ENCODE assay signal across 22 cellular contexts in the genomic region with DNA sequence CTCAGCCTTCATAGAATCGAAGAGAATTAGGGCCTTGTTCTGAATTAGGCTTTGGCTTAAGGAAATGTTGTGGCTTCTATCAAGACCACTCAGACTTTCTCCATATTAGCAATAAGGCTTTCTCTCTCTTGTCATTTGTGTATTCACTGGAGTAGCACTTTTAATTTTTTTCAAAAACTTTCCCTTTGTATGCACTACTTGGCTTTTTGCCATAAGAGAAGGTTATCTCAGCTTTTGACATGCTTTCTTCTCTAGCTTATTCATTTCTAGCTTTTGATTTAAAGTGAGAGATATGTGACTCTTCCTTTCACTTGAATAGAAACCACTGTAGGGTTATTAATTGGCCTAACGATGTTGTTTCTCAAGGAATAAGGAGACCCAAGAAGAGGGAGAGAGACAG.
DNase-seq lines count a peak whose midpoint lies in the region; ATAC-seq and TF ChIP-seq lines count a peak whose summit lies in the region.
"Had no signal": no experiment of that assay in that cellular context is flagged by ENCODE, and none has a peak within 500 bp of the region (broad histone marks: within the 10 kb centered on the region; RNA-seq: fewer than 3 reads in every experiment).

No MANE protein-coding gene starts in this region.

- POLR2A ChIA-PET in activated CD4-positive, alpha-beta T cell treated with anti-CD3 and anti-CD28 coated beads for 36 hours (lab: Charles Lee): no interaction called here

- no peaks in the 10 kb centered on the region for H3K9me3 Mint-ChIP-seq in activated CD4-positive, alpha-beta T cell treated with anti-CD3 and anti-CD28 coated beads for 36 hours (ENCODE audit: low read depth)
- no peaks in the 10 kb centered on the region for H3K9me3 Mint-ChIP-seq in stimulated activated naive B cell treated with anti-CD40 and anti-IgM and Interleukin-4, amounts not matched to agents 10 μg/mL and 1 μg/mL and 100 μg/mL, for 72 hours
- peaks cover 0 to 2% of the 10 kb centered on the region in 2 donors for H3K9me3 Mint-ChIP-seq in natural killer cell
- H3K9me3 Mint-ChIP-seq: central memory CD8-positive, alpha-beta T cell; memory B cell; natural killer cell treated with Interleukin-12 subunit alpha and Interleukin-12 subunit beta and Interleukin-15 and Interleukin-18, amount 100 ng/mL, for 72 hours had no signal

- no peak overlapping the region for H3K4me3 ChIP-seq in WERI-Rb-1 (ENCODE audit: low read depth, low read length)
- H3K4me3 ChIP-seq: smooth muscle cell, tibial nerve had no signal

- no peak overlapping the region for H3K27ac Mint-ChIP-seq in activated CD4-positive, alpha-beta T cell treated with anti-CD3 and anti-CD28 coated beads for 36 hours
- H3K27ac Mint-ChIP-seq in stimulated activated naive B cell treated with anti-CD40 and anti-IgM and Interleukin-4, amounts not matched to agents 10 μg/mL and 1 μg/mL and 100 μg/mL, for 72 hours: no peak overlapping the region
- H3K27ac Mint-ChIP-seq in natural killer cell: no peak overlapping the region
- H3K27ac Mint-ChIP-seq: activated CD8-positive, alpha-beta T cell treated with anti-CD3 and anti-CD28 coated beads, Interleukin-2, amount 10 ng/mL, durations not matched to agents 7 days and 5 days; memory B cell; natural killer cell treated with Interleukin-12 subunit alpha and Interleukin-12 subunit beta and Interleukin-15 and Interleukin-18, amount 100 ng/mL, for 72 hours had no signal

- H3K27me3 Mint-ChIP-seq in activated CD4-positive, alpha-beta T cell treated with anti-CD3 and anti-CD28 coated beads for 36 hours: no peaks in the 10 kb centered on the region
- H3K27me3 Mint-ChIP-seq in stimulated activated naive B cell treated with anti-CD40 and anti-IgM and Interleukin-4, amounts not matched to agents 10 μg/mL and 1 μg/mL and 100 μg/mL, for 72 hours: no peaks in the 10 kb centered on the region
- H3K27me3 Mint-ChIP-seq in natural killer cell (ENCODE audit: low read depth in 2 of 2): no peaks in the 10 kb centered on the region
- H3K27me3 Mint-ChIP-seq: central memory CD8-positive, alpha-beta T cell; memory B cell; natural killer cell treated with Interleukin-12 subunit alpha and Interleukin-12 subunit beta and Interleukin-15 and Interleukin-18, amount 100 ng/mL, for 72 hours had no signal

- no peak for DNase-seq in activated CD4-positive, alpha-beta T cell treated with anti-CD3 and anti-CD28 coated beads for 36 hours
- DNase-seq in activated CD4-positive, alpha-beta T cell treated with anti-CD3 and anti-CD28 coated beads, Interleukin-2, amount 50 U/mL, for 48 hours: no peak
- DNase-seq in stimulated activated naive B cell treated with anti-CD40 and anti-IgM and Interleukin-4, amounts not matched to agents 10 μg/mL and 1 μg/mL and 100 μg/mL, for 72 hours: no peak
- no peak for DNase-seq in WERI-Rb-1
- DNase-seq in natural killer cell: no peak
- DNase-seq in occipital lobe (lab: John Stamatoyannopoulos, UW): no peak
- DNase-seq: activated CD8-positive, alpha-beta T cell treated with anti-CD3 and anti-CD28 coated beads, Interleukin-2, amount 10 ng/mL, durations not matched to agents 7 days and 5 days; activated effector memory CD4-positive, alpha-beta T cell treated with Interleukin-2 at 50 U/mL for 16 hours; amygdala; C1 segment of cervical spinal cord; DMS 273 treated with DMSO at 0.1 percent for 48 hours; GOT3; hypothalamus; NCI-H1436; Right ventricle myocardium superior had no signal

- H3K4me1 Mint-ChIP-seq in activated CD4-positive, alpha-beta T cell treated with anti-CD3 and anti-CD28 coated beads for 36 hours: peaks cover 13% of the 10 kb centered on the region
- H3K4me1 Mint-ChIP-seq in stimulated activated naive B cell treated with anti-CD40 and anti-IgM and Interleukin-4, amounts not matched to agents 10 μg/mL and 1 μg/mL and 100 μg/mL, for 72 hours: no peaks in the 10 kb centered on the region
- no peaks in the 10 kb centered on the region for H3K4me1 Mint-ChIP-seq in natural killer cell
- H3K4me1 Mint-ChIP-seq: central memory CD8-positive, alpha-beta T cell; memory B cell had no signal

- H3K27ac ChIP-seq in WERI-Rb-1: no peak overlapping the region
- H3K27ac ChIP-seq: tibial nerve had no signal

- TF ChIP-seq CTCF in WERI-Rb-1 (IDR thresholded peaks at IDR 0.05; ENCODE audit: low read depth, low read length): no peak
- no peak for TF ChIP-seq CTCF in natural killer cell (IDR thresholded peaks at IDR 0.05)

- H3K36me3 ChIP-seq in WERI-Rb-1: no peaks in the 10 kb centered on the region
- H3K36me3 ChIP-seq: tibial nerve had no signal

- no peaks in the 10 kb centered on the region for H3K9me3 ChIP-seq in WERI-Rb-1 (ENCODE audit: severe bottlenecking)
- H3K9me3 ChIP-seq: tibial nerve had no signal

- no peak overlapping the region for H3K4me3 Mint-ChIP-seq in activated CD4-positive, alpha-beta T cell treated with anti-CD3 and anti-CD28 coated beads for 36 hours
- H3K4me3 Mint-ChIP-seq in stimulated activated naive B cell treated with anti-CD40 and anti-IgM and Interleukin-4, amounts not matched to agents 10 μg/mL and 1 μg/mL and 100 μg/mL, for 72 hours: no peak overlapping the region
- H3K4me3 Mint-ChIP-seq in natural killer cell: no peak overlapping the region
- H3K4me3 Mint-ChIP-seq: activated CD8-positive, alpha-beta T cell treated with anti-CD3 and anti-CD28 coated beads, Interleukin-2, amount 10 ng/mL, durations not matched to agents 7 days and 5 days; central memory CD8-positive, alpha-beta T cell; memory B cell; natural killer cell treated with Interleukin-12 subunit alpha and Interleukin-12 subunit beta and Interleukin-15 and Interleukin-18, amount 100 ng/mL, for 72 hours had no signal

- intact Hi-C loops in activated CD4-positive, alpha-beta T cell treated with anti-CD3 and anti-CD28 coated beads for 36 hours (cut with DNase I, micrococcal nuclease): loop anchor here in 1 of 2 experiments (1.0 to 5.0 kb wide), 2 partner anchors 245 to 383 kb away; no protein-coding TSS in a partner anchor
- intact Hi-C loops in natural killer cell (cut with micrococcal nuclease): no loop called here

- H3K27me3 ChIP-seq in WERI-Rb-1 (ENCODE audit: insufficient read depth, low read depth, severe bottlenecking): no peaks in the 10 kb centered on the region
- H3K27me3 ChIP-seq: tibial nerve had no signal

- H3K36me3 Mint-ChIP-seq in activated CD4-positive, alpha-beta T cell treated with anti-CD3 and anti-CD28 coated beads for 36 hours (ENCODE audit: low read depth): peaks cover 3% of the 10 kb centered on the region
- no peaks in the 10 kb centered on the region for H3K36me3 Mint-ChIP-seq in stimulated activated naive B cell treated with anti-CD40 and anti-IgM and Interleukin-4, amounts not matched to agents 10 μg/mL and 1 μg/mL and 100 μg/mL, for 72 hours
- no peaks in the 10 kb centered on the region for H3K36me3 Mint-ChIP-seq in natural killer cell
- H3K36me3 Mint-ChIP-seq: memory B cell; natural killer cell treated with Interleukin-12 subunit alpha and Interleukin-12 subunit beta and Interleukin-15 and Interleukin-18, amount 100 ng/mL, for 72 hours had no signal

- CTCF ChIA-PET in activated CD4-positive, alpha-beta T cell treated with anti-CD3 and anti-CD28 coated beads for 36 hours (lab: Charles Lee): interaction anchor here (0.7 kb wide), 1 partner anchor 322 kb away, joined by 3 read pairs; no protein-coding TSS in a partner anchor

- ATAC-seq in activated CD4-positive, alpha-beta T cell treated with anti-CD3 and anti-CD28 coated beads for 36 hours: peak; percentile 83
- ATAC-seq in GM21619 (IDR thresholded peaks at IDR 0.05; ENCODE audit: unreplicated experiment): peak; percentile 54
- peak; percentile 81 for ATAC-seq in HG03565 (IDR thresholded peaks at IDR 0.05; ENCODE audit: unreplicated experiment)
- ATAC-seq in stimulated activated naive B cell treated with anti-CD40 and anti-IgM and Interleukin-4, amounts not matched to agents 10 μg/mL and 1 μg/mL and 100 μg/mL, for 72 hours (replicated peaks): peak; percentile 23 to 53
- no peak for ATAC-seq in natural killer cell
- ATAC-seq: activated CD8-positive, alpha-beta T cell treated with anti-CD3 and anti-CD28 coated beads, Interleukin-2, amount 10 ng/mL, durations not matched to agents 7 days and 5 days had no signal

Comparison
In these comparisons a context has a peak if more than half of its experiments do, and no peak if none do; other contexts are left out.
1. ATAC-seq: peak in activated CD4-positive, alpha-beta T cell treated with anti-CD3 and anti-CD28 coated beads for 36 hours (single experiment), GM21619 (single experiment), HG03565 (single experiment) and stimulated activated naive B cell treated with anti-CD40 and anti-IgM and Interleukin-4, amounts not matched to agents 10 μg/mL and 1 μg/mL and 100 μg/mL, for 72 hours (2 of 2); none in natural killer cell (0 of 3).